Comparison of ENCODE assay signal across 9 cellular contexts in genomic region chr15:69410290-69410874, GRCh38. TPM values are rescaled to one million over a fixed set of nuclear protein-coding genes. Genes with fewer than 3 reads are reported as not detected.
DNase-seq lines count a peak whose midpoint lies in the region; ATAC-seq and TF ChIP-seq lines count a peak whose summit lies in the region.
"Had no signal": no experiment of that assay in that cellular context is flagged by ENCODE, and none has a peak within 500 bp of the region (broad histone marks: within the 10 kb centered on the region; RNA-seq: fewer than 3 reads in every experiment).

No MANE protein-coding gene starts in this region.

- H3K9me3 Mint-ChIP-seq in nephron progenitor cell = no peaks in the 10 kb centered on the region
- H3K9me3 Mint-ChIP-seq: activated naive CD8-positive, alpha-beta T cell treated with anti-CD3 and anti-CD28 coated beads, Interleukin-2, amount 10 ng/mL, durations not matched to agents 7 days and 5 days had no signal

- intact Hi-C loops in left ventricle myocardium inferior (cut with micrococcal nuclease) (no loop called here), cardiac septum (cut with DNase I) (no loop called here)

- H3K9ac ChIP-seq in skeletal muscle satellite cell (ENCODE audit: low read depth, low read length) = no peak overlapping the region

- peaks cover 4% of the 10 kb centered on the region for H3K27me3 Mint-ChIP-seq in nephron progenitor cell (ENCODE audit: low read depth, poor library complexity)

- H3K36me3 ChIP-seq in left ventricle myocardium inferior (no peaks in the 10 kb centered on the region), skeletal muscle satellite cell (ENCODE audit: insufficient read depth, low read length) (peaks cover 2% of the 10 kb centered on the region)

- H3K4me1 Mint-ChIP-seq in nephron progenitor cell = peaks cover 28% of the 10 kb centered on the region

- no peak overlapping the region for H3K27ac ChIP-seq in left ventricle myocardium inferior (replicated peaks)

- no peak overlapping the region for H3K4me3 Mint-ChIP-seq in nephron progenitor cell
- H3K4me3 Mint-ChIP-seq: activated naive CD8-positive, alpha-beta T cell treated with anti-CD3 and anti-CD28 coated beads, Interleukin-2, amount 10 ng/mL, durations not matched to agents 7 days and 5 days had no signal

- ATAC-seq in HG03432 (IDR thresholded peaks at IDR 0.05; ENCODE audit: unreplicated experiment) = no peak

- no peak overlapping the region for H3K4me3 ChIP-seq in left ventricle myocardium inferior
- H3K4me3 ChIP-seq in skeletal muscle satellite cell (ENCODE audit: low read length) = no peak overlapping the region

- H3K4me2 ChIP-seq in skeletal muscle satellite cell (ENCODE audit: low read length) = peak overlapping the region; percentile 10

- peaks cover 15% of the 10 kb centered on the region for H3K4me1 ChIP-seq in left ventricle myocardium inferior
- peaks cover 16% of the 10 kb centered on the region for H3K4me1 ChIP-seq in skeletal muscle satellite cell (ENCODE audit: control insufficient read depth, insufficient read depth, low read length)

- no peak overlapping the region for H3K27ac Mint-ChIP-seq in nephron progenitor cell
- H3K27ac Mint-ChIP-seq: activated naive CD8-positive, alpha-beta T cell treated with anti-CD3 and anti-CD28 coated beads, Interleukin-2, amount 10 ng/mL, durations not matched to agents 7 days and 5 days had no signal

- no peaks in the 10 kb centered on the region for H3K36me3 Mint-ChIP-seq in nephron progenitor cell (ENCODE audit: low read depth)

- H3K9me3 ChIP-seq in left ventricle myocardium inferior (replicated peaks) = no peaks in the 10 kb centered on the region
- H3K9me3 ChIP-seq in skeletal muscle satellite cell (replicated peaks; ENCODE audit: low read length) = no peaks in the 10 kb centered on the region

- TF ChIP-seq CTCF in left ventricle myocardium inferior (IDR thresholded peaks at IDR 0.05; ENCODE audit: borderline replicate concordance) (peak; percentile 34), nephron progenitor cell (IDR thresholded peaks at IDR 0.05) (no peak)

- DNase-seq in left ventricle myocardium inferior (no peak), cardiac septum (ENCODE audit: low spot score) (no peak), NCI-H446 (lab: John Stamatoyannopoulos, UW) (peak; percentile 31 to 38), cerebellum (ENCODE audit: low spot score) (peak; percentile 77), cortex of kidney (lab: John Stamatoyannopoulos, UW) (no peak), nephron progenitor cell (no peak)
- DNase-seq: activated naive CD8-positive, alpha-beta T cell treated with anti-CD3 and anti-CD28 coated beads, Interleukin-2, amount 10 ng/mL, durations not matched to agents 7 days and 5 days had no signal

- H3K27me3 ChIP-seq in left ventricle myocardium inferior (ENCODE audit: low read depth) (no peaks in the 10 kb centered on the region), skeletal muscle satellite cell (ENCODE audit: control insufficient read depth, insufficient read depth, low read length) (no peaks in the 10 kb centered on the region)

RNA-seq across cellular contexts. Expression of gene KIF23, which starts 3.8 kb away (rescaled TPM):
- total RNA-seq in left ventricle myocardium inferior (0.38 TPM), cardiac septum (1.3 TPM), cerebellum (14.9 TPM)
- total RNA-seq in skeletal muscle satellite cell (2012; rRNA removed) = 19.3 and 29.7 TPM in 2 replicates

RNA-seq across cellular contexts. Expression of gene RPLP1, which starts 42.2 kb away (rescaled TPM):
- total RNA-seq in left ventricle myocardium inferior (1,299 TPM), cardiac septum (1,178 TPM), cerebellum (45.1 TPM)
- total RNA-seq in skeletal muscle satellite cell (2012; rRNA removed) = 78.8 and 92.8 TPM in 2 replicates

Comparison
In these comparisons a context has a peak if more than half of its experiments do, and no peak if none do; other contexts are left out.
1. DNase-seq: peak in NCI-H446 (2 of 2) and cerebellum (single experiment); none in left ventricle myocardium inferior (single experiment), cardiac septum (single experiment), cortex of kidney (single experiment) and nephron progenitor cell (single experiment).
2. RNA of gene RPLP1, which starts 42.2 kb away (total RNA-seq): 1,299 TPM in left ventricle myocardium inferior (single experiment) and 1,178 TPM in cardiac septum (single experiment); 45.1 TPM in cerebellum (single experiment); every median in the first group is over 10 times any median in the second.